Comparison of ENCODE assay signal across 28 cellular contexts in the genomic region with DNA sequence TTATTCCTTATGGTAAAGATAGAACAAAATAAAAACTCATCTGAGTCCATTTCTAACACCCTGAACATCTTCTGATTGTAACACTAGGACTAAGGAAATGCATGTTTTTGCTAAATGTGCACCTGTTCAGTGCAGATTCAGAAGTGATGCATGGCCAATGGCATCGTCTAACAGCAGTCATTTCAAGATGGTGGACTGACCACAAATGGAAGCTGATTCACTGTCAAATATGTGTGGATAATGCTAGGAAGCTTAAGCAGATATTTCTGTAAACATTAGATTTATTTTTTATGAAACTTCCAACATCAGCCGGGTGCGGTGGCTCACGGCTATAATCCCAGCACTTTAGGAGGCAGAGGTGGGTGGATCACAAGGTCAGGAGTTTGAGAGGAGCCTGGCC.
"Had no signal": no experiment of that assay in that cellular context is flagged by ENCODE, and none has a peak within 500 bp of the region (broad histone marks: within the 10 kb centered on the region; RNA-seq: fewer than 3 reads in every experiment).

No MANE protein-coding gene starts in this region.

- H3K27me3 ChIP-seq: adrenal gland, ascending aorta, brain microvascular endothelial cell, dorsolateral prefrontal cortex had no signal

- DNase-seq: activated B cell treated with CpG ODN at 0.5 μM for 24 hours; activated CD4-positive, alpha-beta T cell treated with anti-CD3 and anti-CD28 coated beads for 48 hours; activated CD4-positive, alpha-beta T cell treated with anti-CD3 and anti-CD28 coated beads, Interleukin-2, amount 50 U/mL, for 1 hour; activated CD4-positive, alpha-beta T cell treated with anti-CD3 and anti-CD28 coated beads, Interleukin-2, amount 50 U/mL, for 48 hours; activated CD8-positive, alpha-beta memory T cell treated with anti-CD3 and anti-CD28 coated beads for 24 hours; activated CD8-positive, alpha-beta T cell treated with anti-CD3 and anti-CD28 coated beads for 36 hours; activated effector memory CD4-positive, alpha-beta T cell treated with Interleukin-2 at 50 U/mL for 16 hours; activated gamma-delta T cell treated with Interleukin-2 at 50 U/mL for 16 hours; activated naive CD4-positive, alpha-beta T cell treated with Interleukin-2 at 50 U/mL for 16 hours; activated naive CD8-positive, alpha-beta T cell treated with anti-CD3 and anti-CD28 coated beads for 36 hours; activated naive CD8-positive, alpha-beta T cell treated with anti-CD3 and anti-CD28 coated beads, Interleukin-2, amount 50 U/mL, for 24 hours; activated T-cell treated with anti-CD3 and anti-CD28 coated beads, Interleukin-2, amount 50 U/mL, for 4 hours; adrenal gland; brain microvascular endothelial cell; dorsolateral prefrontal cortex; effector memory CD4-positive, alpha-beta T cell; endodermal cell; head of caudate nucleus; T-helper 17 cell; T1000; WERI-Rb-1 had no signal

- H3K9me3 ChIP-seq: adrenal gland, ascending aorta had no signal

- ATAC-seq: activated CD4-positive, CD25-positive, alpha-beta regulatory T cell treated with anti-CD3 and anti-CD28 coated beads, Interleukin-2, amount 50 U/mL, for 24 hours; activated CD8-positive, alpha-beta T cell treated with anti-CD3 and anti-CD28 coated beads for 36 hours; activated naive CD8-positive, alpha-beta T cell treated with anti-CD3 and anti-CD28 coated beads, Interleukin-2, amount 50 U/mL, for 24 hours; activated T-cell treated with anti-CD3 and anti-CD28 coated beads, Interleukin-2, amount 50 U/mL, for 4 hours; activated T-helper 17 cell treated with anti-CD3 and anti-CD28 coated beads, Interleukin-2, amount 50 U/mL, for 72 hours; esophagus mucosa; T-helper 17 cell had no signal

- H3K4me3 ChIP-seq: adrenal gland, ascending aorta, coronary artery, dorsolateral prefrontal cortex had no signal

- H3K27ac ChIP-seq: adrenal gland, ascending aorta, brain microvascular endothelial cell, coronary artery, dorsolateral prefrontal cortex, WERI-Rb-1 had no signal

- H3K36me3 ChIP-seq: adrenal gland, ascending aorta, brain microvascular endothelial cell, WERI-Rb-1 had no signal

- H3K4me1 ChIP-seq: adrenal gland, ascending aorta had no signal

- FAIRE-seq: bronchial epithelial cell, frontal cortex had no signal
